ENCODE assay signal across 8 cellular contexts in genomic region chr6:11232177-11232967, GRCh38. TPM values are rescaled to one million over a fixed set of nuclear protein-coding genes. Genes with fewer than 3 reads are reported as not detected.
A peak's percentile ranks its signal among the peaks of the same experiment; 100 is the strongest.
DNase-seq lines count a peak whose midpoint lies in the region; ATAC-seq, FAIRE-seq and TF ChIP-seq lines count a peak whose summit lies in the region.

Gene NEDD9 (minus strand): TSS chr6:11232668. CDS start chr6:11232515, 153 bp downstream.

- no peaks in the 10 kb centered on the region for H3K27me3 ChIP-seq in keratinocyte (ENCODE audit: control insufficient read depth, extremely low read depth, insufficient read depth, low read length)

- dilution Hi-C loops in keratinocyte (cut with MboI; ENCODE audit: extremely low pct_ligation_motif_present, low sequenced_read_pairs) = no loop called here

- peak within 1 kb of the TSS; percentile 95 for H3K4me2 ChIP-seq in keratinocyte (ENCODE audit: control insufficient read depth, extremely low read depth, insufficient read depth, low read depth, low read length)

- no peaks in the 10 kb centered on the region for H3K79me2 ChIP-seq in keratinocyte (ENCODE audit: control insufficient read depth, insufficient read depth, low read length)

- H2AFZ ChIP-seq in keratinocyte (ENCODE audit: control insufficient read depth, low read length) = peak within 1 kb of the TSS; percentile 70

- H3K9me3 ChIP-seq in keratinocyte (ENCODE audit: control insufficient read depth, low read depth, low read length) = no peaks in the 10 kb centered on the region

- TF ChIP-seq CTCF in AG10803 (conservative IDR thresholded peaks at IDR 0.05; ENCODE audit: low read length) = no peak
- TF ChIP-seq CTCF in keratinocyte (optimal IDR thresholded peaks at IDR 0.05 in 1 of 3, IDR thresholded peaks at IDR 0.05 in 1 of 3, conservative IDR thresholded peaks at IDR 0.05 in 1 of 3; ENCODE audit: extremely low read depth in 1 of 3, insufficient read depth in 2 of 3, low read length in 3 of 3) = peak in 1 of 3 experiments; percentile 9

- peaks cover 59% of the 10 kb centered on the region for H3K4me1 ChIP-seq in keratinocyte (ENCODE audit: control insufficient read depth, extremely low read depth, insufficient read depth, low read length)

- no peaks in the 10 kb centered on the region for H3K36me3 ChIP-seq in keratinocyte (ENCODE audit: control insufficient read depth in 2 of 2, extremely low read depth in 1 of 2, insufficient read depth in 2 of 2, low read length in 2 of 2)

- H4K20me1 ChIP-seq in keratinocyte (ENCODE audit: control insufficient read depth, extremely low read depth, insufficient read depth, low read length) = no peaks in the 10 kb centered on the region

- H3K4me3 ChIP-seq in AG10803 (ENCODE audit: low read length) = peak within 1 kb of the TSS; percentile 90
- peak within 1 kb of the TSS; percentile 54 to 93 (median 91) for H3K4me3 ChIP-seq in keratinocyte (ENCODE audit: control insufficient read depth in 2 of 3, extremely low read depth in 1 of 3, insufficient read depth in 2 of 3, low read depth in 1 of 3, low read length in 3 of 3)

- peak within 1 kb of the TSS; percentile 97 for H3K27ac ChIP-seq in keratinocyte (ENCODE audit: control insufficient read depth, insufficient read depth, low read length)

- no peaks in the 10 kb centered on the region for H3K9me1 ChIP-seq in keratinocyte (ENCODE audit: control insufficient read depth, extremely low read depth, insufficient read depth, low read length)

- DNase-seq in AG10803 (ENCODE audit: low read depth) (peak; percentile 93), NCI-H460 (ENCODE audit: extremely low read depth, low read depth) (peak; percentile 93), cerebellar nuclear complex (lab: John Stamatoyannopoulos, UW) (peak; percentile 82 to 92), keratinocyte (ENCODE audit: low read depth, low spot score) (peak; percentile 69)
- peak; percentile 88 for DNase-seq in activated CD4-positive, CD25-positive, alpha-beta regulatory T cell treated with anti-CD3 and anti-CD28 coated beads, Interleukin-2, amount 50 U/mL, for 72 hours
- DNase-seq in stimulated activated CD4-positive, alpha-beta T cell treated with anti-CD3 and anti-CD28 coated beads, Interleukin-15, amount 100 ng/mL, for 1 hour (ENCODE audit: low read depth in 1 of 2, low spot score in 1 of 2) = peak; percentile 80 to 82

- ATAC-seq in GM19043 (IDR thresholded peaks at IDR 0.05; ENCODE audit: low read depth, unreplicated experiment) (peak; percentile 98), HG03378 (IDR thresholded peaks at IDR 0.05; ENCODE audit: unreplicated experiment) (peak; percentile 97)

- H3K9ac ChIP-seq in keratinocyte (ENCODE audit: control insufficient read depth, extremely low read depth, insufficient read depth, low read length) = peak within 1 kb of the TSS; percentile 93

- peak; percentile 65 for FAIRE-seq in keratinocyte (lab: Jason Lieb, UNC)

RNA-seq across cellular contexts. Expression of gene NEDD9, which starts in this region (rescaled TPM):
- total RNA-seq in NCI-H460 (2014; rRNA removed; shearing (Covaris generic)) = 40.7 and 45.9 TPM in 2 replicates
- 24.8 and 29.2 TPM in 2 replicates for polyA plus RNA-seq in NCI-H460 (2014; cell fraction: nucleus; rRNA removed)
- polyA plus RNA-seq in keratinocyte = 3.3 to 4.3 TPM (median 4.1 TPM) in 3 replicates
- polyA plus RNA-seq in keratinocyte (2011; ENCODE audit: low read depth) = 3.2 TPM
- polyA plus RNA-seq in keratinocyte (2011; cell fraction: cytosol; rRNA removed) = 2.6 and 3.2 TPM in 2 replicates
- 7.6 and 10.8 TPM in 2 replicates for polyA plus RNA-seq in keratinocyte (2011; cell fraction: nucleus; rRNA removed)
- 2.7 and 3.5 TPM in 2 replicates for polyA plus RNA-seq in keratinocyte (2012; ENCODE audit: low replicate concordance)
- 6.8 to 8.7 TPM (median 8.4 TPM) in 3 replicates for polyA minus RNA-seq in keratinocyte
- polyA minus RNA-seq in keratinocyte (2011; cell fraction: cytosol; rRNA and poly(A)+ RNA removed) = 4.4 TPM
- polyA minus RNA-seq in keratinocyte (2011; cell fraction: nucleus; rRNA and poly(A)+ RNA removed) = 8.1 and 19.7 TPM in 2 replicates

Comparison
In these comparisons a context has a peak if more than half of its experiments do, and no peak if none do; other contexts are left out.
1. Peak in every context shown above with its lines: DNase-seq, ATAC-seq, H3K4me3 ChIP-seq and H3K27ac ChIP-seq.